35 cellular contexts compared by ENCODE assay signal in the genomic region with DNA sequence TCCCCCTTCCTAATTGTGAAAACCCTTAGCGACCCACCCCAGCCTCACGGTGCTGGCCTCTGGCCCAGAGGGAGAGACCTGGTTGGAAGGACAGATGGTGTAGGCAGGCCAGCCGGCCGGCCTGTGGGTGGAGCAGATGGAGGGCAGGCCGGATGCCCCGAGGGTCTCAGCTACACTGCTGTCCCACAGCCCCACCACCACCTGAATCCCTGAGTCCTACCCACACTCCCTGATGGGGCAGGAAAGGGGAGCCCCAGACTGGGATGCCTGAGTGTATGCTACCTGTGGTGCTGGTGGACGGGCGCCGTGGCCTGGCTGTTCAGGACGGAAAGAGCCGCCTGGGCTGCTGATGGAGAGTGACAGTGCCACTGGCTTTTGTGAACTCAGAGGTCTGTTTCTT. TPM values are rescaled to one million over a fixed set of nuclear protein-coding genes. Genes with fewer than 3 reads are reported as not detected.
DNase-seq lines count a peak whose midpoint lies in the region; ATAC-seq and TF ChIP-seq lines count a peak whose summit lies in the region.
"Had no signal": no experiment of that assay in that cellular context is flagged by ENCODE, and none has a peak within 500 bp of the region (broad histone marks: within the 10 kb centered on the region; RNA-seq: fewer than 3 reads in every experiment).

No MANE protein-coding gene starts in this region.

- intact Hi-C loops in activated naive CD4-positive, alpha-beta T cell treated with anti-CD3 and anti-CD28 coated beads for 36 hours (cut with micrococcal nuclease), result no loop called here

- TF ChIP-seq CTCF in RWPE1 (conservative IDR thresholded peaks at IDR 0.05; ENCODE audit: low read depth), result no peak
- TF ChIP-seq CTCF in glutamatergic neuron (IDR thresholded peaks at IDR 0.05; ENCODE audit: partially characterized antibody, unreplicated experiment), result no peak

- DNase-seq in NCI-H1694 treated with DMSO at 0.1 percent for 48 hours (lab: John Stamatoyannopoulos, UW), result peak; percentile 8
- DNase-seq in NCI-H1694 (lab: John Stamatoyannopoulos, UW), result no peak
- DNase-seq in RWPE1 (ENCODE audit: low spot score), result no peak
- peak; percentile 77 for DNase-seq in glutamatergic neuron
- peak; percentile 30 for DNase-seq in retina
- DNase-seq in activated naive CD4-positive, alpha-beta T cell treated with anti-CD3 and anti-CD28 coated beads for 36 hours, result no peak
- DNase-seq in COLO668 (lab: John Stamatoyannopoulos, UW; ENCODE audit: unreplicated experiment), result no peak
- DNase-seq: activated CD4-positive, CD25-positive, alpha-beta regulatory T cell; activated effector memory CD4-positive, alpha-beta T cell treated with anti-CD3 and anti-CD28 coated beads, Interleukin-2, amount 50 U/mL, for 16 hours; activated naive CD8-positive, alpha-beta T cell treated with anti-CD3 and anti-CD28 coated beads for 36 hours; activated T-cell treated with anti-CD3 and anti-CD28 coated beads, Interleukin-2, amount 50 U/mL, for 24 hours; Caco-2; DMS79 treated with DMSO at 0.1 percent for 48 hours; esophagus squamous epithelium; foreskin keratinocyte; GM23248; heart right ventricle; left colon; NCI-H146; NCI-H82; stimulated activated CD4-positive, alpha-beta T cell treated with anti-CD3 and anti-CD28 coated beads, Interleukin-15, amount 100 ng/mL, for 24 hours; stimulated activated CD4-positive, alpha-beta T cell treated with anti-CD3 and anti-CD28 coated beads, Interleukin-4, amount 100 ng/mL, for 4 hours; transverse colon had no signal

- CTCF ChIA-PET in RWPE1 (lab: Yijun Ruan, JAX), result no interaction called here
- CTCF ChIA-PET in activated naive CD4-positive, alpha-beta T cell treated with anti-CD3 and anti-CD28 coated beads for 36 hours (lab: Charles Lee), result no interaction called here

- H3K9me3 Mint-ChIP-seq in glutamatergic neuron (ENCODE audit: unreplicated experiment), result peaks cover 22% of the 10 kb centered on the region
- H3K9me3 Mint-ChIP-seq in activated naive CD4-positive, alpha-beta T cell treated with anti-CD3 and anti-CD28 coated beads for 36 hours, result no peaks in the 10 kb centered on the region
- H3K9me3 Mint-ChIP-seq: activated T-cell treated with anti-CD3 and anti-CD28 coated beads, Interleukin-2, amount 50 U/mL, for 24 hours; dendritic cell treated with granulocyte-macrophage colony-stimulating factor and Interleukin-4, amounts not matched to agents 40 ng/mL and 50 ng/mL, for 4 days; IgD-negative memory B cell; T-helper 1 cell treated with Interleukin-12 subunit alpha and Interleukin-12 subunit beta and Interleukin-4 antibody, amounts not matched to agents 30 μg/mL and 1 μg/mL, for 36 hours had no signal

- peaks cover 17% of the 10 kb centered on the region for H3K36me3 Mint-ChIP-seq in glutamatergic neuron (ENCODE audit: unreplicated experiment)
- peaks cover 29% of the 10 kb centered on the region for H3K36me3 Mint-ChIP-seq in activated naive CD4-positive, alpha-beta T cell treated with anti-CD3 and anti-CD28 coated beads for 36 hours (ENCODE audit: low read depth)

- ATAC-seq in HG02763 (IDR thresholded peaks at IDR 0.05; ENCODE audit: unreplicated experiment), result no peak
- ATAC-seq: foreskin keratinocyte, left colon had no signal

- H3K27ac ChIP-seq in RWPE1, result peak overlapping the region; percentile 42
- H3K27ac ChIP-seq: 22Rv1, esophagus squamous epithelium, foreskin keratinocyte, GM23248, heart right ventricle, neural progenitor cell, transverse colon had no signal

- H3K4me3 Mint-ChIP-seq in glutamatergic neuron (ENCODE audit: unreplicated experiment), result peak overlapping the region; percentile 71
- no peak overlapping the region for H3K4me3 Mint-ChIP-seq in activated naive CD4-positive, alpha-beta T cell treated with anti-CD3 and anti-CD28 coated beads for 36 hours
- H3K4me3 Mint-ChIP-seq: activated naive CD8-positive, alpha-beta T cell treated with anti-CD3 and anti-CD28 coated beads for 36 hours; activated T-cell treated with anti-CD3 and anti-CD28 coated beads, Interleukin-2, amount 50 U/mL, for 24 hours; dendritic cell treated with granulocyte-macrophage colony-stimulating factor and Interleukin-4, amounts not matched to agents 40 ng/mL and 50 ng/mL, for 4 days; IgD-negative memory B cell; neural progenitor cell; T-helper 1 cell treated with Interleukin-12 subunit alpha and Interleukin-12 subunit beta and Interleukin-4 antibody, amounts not matched to agents 30 μg/mL and 1 μg/mL, for 36 hours had no signal

- POLR2A ChIA-PET in RWPE1 (lab: Yijun Ruan, JAX; ENCODE audit: low non-redundant PET), result no interaction called here

- peaks cover 38% of the 10 kb centered on the region for H3K4me1 Mint-ChIP-seq in glutamatergic neuron (ENCODE audit: low read depth, unreplicated experiment)
- H3K4me1 Mint-ChIP-seq in activated naive CD4-positive, alpha-beta T cell treated with anti-CD3 and anti-CD28 coated beads for 36 hours (ENCODE audit: low read depth), result no peaks in the 10 kb centered on the region

- peaks cover 10% of the 10 kb centered on the region for H3K27me3 Mint-ChIP-seq in glutamatergic neuron (ENCODE audit: unreplicated experiment)
- no peaks in the 10 kb centered on the region for H3K27me3 Mint-ChIP-seq in activated naive CD4-positive, alpha-beta T cell treated with anti-CD3 and anti-CD28 coated beads for 36 hours (ENCODE audit: low read depth)
- H3K27me3 Mint-ChIP-seq: activated naive CD8-positive, alpha-beta T cell treated with anti-CD3 and anti-CD28 coated beads for 36 hours; activated T-cell treated with anti-CD3 and anti-CD28 coated beads, Interleukin-2, amount 50 U/mL, for 24 hours; dendritic cell treated with granulocyte-macrophage colony-stimulating factor and Interleukin-4, amounts not matched to agents 40 ng/mL and 50 ng/mL, for 4 days; IgD-negative memory B cell; progenitor cell of endocrine pancreas had no signal

- H3K27ac Mint-ChIP-seq in glutamatergic neuron (ENCODE audit: unreplicated experiment), result peak overlapping the region; percentile 95
- no peak overlapping the region for H3K27ac Mint-ChIP-seq in activated naive CD4-positive, alpha-beta T cell treated with anti-CD3 and anti-CD28 coated beads for 36 hours
- H3K27ac Mint-ChIP-seq: activated naive CD8-positive, alpha-beta T cell treated with anti-CD3 and anti-CD28 coated beads for 36 hours; activated T-cell treated with anti-CD3 and anti-CD28 coated beads, Interleukin-2, amount 50 U/mL, for 24 hours; dendritic cell treated with granulocyte-macrophage colony-stimulating factor and Interleukin-4, amounts not matched to agents 40 ng/mL and 50 ng/mL, for 4 days; IgD-negative memory B cell; neural progenitor cell; progenitor cell of endocrine pancreas; T-helper 1 cell treated with Interleukin-12 subunit alpha and Interleukin-12 subunit beta and Interleukin-4 antibody, amounts not matched to agents 30 μg/mL and 1 μg/mL, for 36 hours had no signal

RNA-seq across cellular contexts. Expression of a gene that starts 35.5 kb away (rescaled TPM):
- 62.0 TPM for total RNA-seq in glutamatergic neuron (ENCODE audit: unreplicated experiment)
- total RNA-seq in activated naive CD4-positive, alpha-beta T cell treated with anti-CD3 and anti-CD28 coated beads for 36 hours, result 100 to 1,000 TPM; 157 to 161 TPM

RNA-seq across cellular contexts. Expression of a gene that starts 38.0 kb away (rescaled TPM):
- not detected for total RNA-seq in glutamatergic neuron (ENCODE audit: unreplicated experiment)
- not detected for total RNA-seq in activated naive CD4-positive, alpha-beta T cell treated with anti-CD3 and anti-CD28 coated beads for 36 hours
- total RNA-seq: activated naive CD8-positive, alpha-beta T cell treated with anti-CD3 and anti-CD28 coated beads for 36 hours; aorta; Caco-2; esophagus squamous epithelium; foreskin keratinocyte; GM23248; heart right ventricle; HT-29; left colon; mesenteric fat pad; myocyte; progenitor cell of endocrine pancreas; RPMI7951; transverse colon had no signal

RNA-seq across cellular contexts. Expression of a gene that starts 47.0 kb away (rescaled TPM):
- total RNA-seq in glutamatergic neuron (ENCODE audit: unreplicated experiment), result 1.2 TPM
- total RNA-seq in activated naive CD4-positive, alpha-beta T cell treated with anti-CD3 and anti-CD28 coated beads for 36 hours, result under 1 TPM in 1 of 2 experiments, not detected in 1; 0.10 TPM
- total RNA-seq: activated naive CD8-positive, alpha-beta T cell treated with anti-CD3 and anti-CD28 coated beads for 36 hours; Caco-2; esophagus squamous epithelium; foreskin keratinocyte; GM23248; mesenteric fat pad; myocyte; RPMI7951; transverse colon had no signal

Comparison
In these comparisons a context has a peak if more than half of its experiments do, and no peak if none do; other contexts are left out.
1. DNase-seq: peak in NCI-H1694 treated with DMSO at 0.1 percent for 48 hours (single experiment), glutamatergic neuron (single experiment) and retina (single experiment); none in NCI-H1694 (single experiment), RWPE1 (single experiment), activated naive CD4-positive, alpha-beta T cell treated with anti-CD3 and anti-CD28 coated beads for 36 hours (single experiment) and COLO668 (single experiment).